14 cellular contexts compared by ENCODE assay signal in the genomic region with DNA sequence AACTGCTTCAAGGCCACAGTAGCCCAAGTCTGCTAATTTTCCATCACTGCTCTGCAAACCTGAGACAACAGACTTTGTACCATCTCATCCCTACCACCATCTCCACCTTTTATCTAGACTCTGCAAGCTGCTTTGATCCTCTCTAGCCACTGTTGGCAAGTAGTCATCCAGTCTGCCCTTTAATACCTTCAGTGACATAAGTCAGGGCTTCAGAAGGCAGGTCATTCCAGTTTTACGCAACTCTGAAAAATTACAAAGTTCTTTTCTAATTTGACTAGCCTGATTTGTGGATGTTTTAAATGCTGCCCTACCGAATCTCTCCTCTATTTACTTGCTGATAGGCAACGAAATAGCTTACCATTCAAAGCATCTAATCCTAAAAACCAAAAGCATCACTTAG. TPM values are rescaled to one million over a fixed set of nuclear protein-coding genes. Genes with fewer than 3 reads are reported as not detected.
DNase-seq lines count a peak whose midpoint lies in the region; ATAC-seq and TF ChIP-seq lines count a peak whose summit lies in the region.
"Had no signal": no experiment of that assay in that cellular context is flagged by ENCODE, and none has a peak within 500 bp of the region (broad histone marks: within the 10 kb centered on the region; RNA-seq: fewer than 3 reads in every experiment).

No MANE protein-coding gene starts in this region.

- DNase-seq in Calu3 (no peak), WTC11 (ENCODE audit: low spot score) (no peak), retinal pigment epithelial cell (ENCODE audit: low read depth) (no peak), NCI-H1105 treated with DMSO at 0.1 percent for 48 hours (lab: John Stamatoyannopoulos, UW) (no peak), GM03348 (ENCODE audit: low spot score) (no peak)
- DNase-seq: body of pancreas, islet precursor cell, occipital lobe, thyroid gland had no signal

- no peaks in the 10 kb centered on the region for H3K9me3 Mint-ChIP-seq in Calu3 (ENCODE audit: low read depth, unreplicated experiment)
- H3K9me3 Mint-ChIP-seq in WTC11, result no peaks in the 10 kb centered on the region

- no peak overlapping the region for H3K27ac ChIP-seq in iPS-18a (ENCODE audit: low read length)
- H3K27ac ChIP-seq: body of pancreas, RWPE1 had no signal

- peak overlapping the region; percentile 19 for H3K4me3 ChIP-seq in iPS-18a (ENCODE audit: low read length)
- peak overlapping the region; percentile 3 for H3K4me3 ChIP-seq in retinal pigment epithelial cell (ENCODE audit: low read length)
- H3K4me3 ChIP-seq: body of pancreas, K562, thyroid gland had no signal

- no peaks in the 10 kb centered on the region for H3K9me3 ChIP-seq in iPS-18a (ENCODE audit: control insufficient read depth, low read depth, low read length)
- H3K9me3 ChIP-seq: body of pancreas, thyroid gland had no signal

- POLR2A ChIA-PET in WTC11 (lab: Charles Lee), result interaction anchor here (1.2 kb wide), 1 partner anchor 204 kb away, joined by 4 read pairs; no protein-coding TSS in a partner anchor

- TF ChIP-seq CTCF in Calu3 (IDR thresholded peaks at IDR 0.05; ENCODE audit: unreplicated experiment) (no peak), WTC11 (IDR thresholded peaks at IDR 0.05) (no peak), retinal pigment epithelial cell (conservative IDR thresholded peaks at IDR 0.05; ENCODE audit: low read depth, low read length) (no peak)

- peaks cover 26% of the 10 kb centered on the region for H3K36me3 Mint-ChIP-seq in Calu3 (ENCODE audit: insufficient read depth, unreplicated experiment)
- H3K36me3 Mint-ChIP-seq in WTC11, result peaks cover 15% of the 10 kb centered on the region

- CTCF ChIA-PET in Calu3 (lab: Charles Lee), result no interaction called here
- CTCF ChIA-PET in WTC11 (lab: Charles Lee), result interaction anchor here (1.2 to 1.5 kb wide), 2 partner anchors 13 to 17 kb away, joined by 3 to 9 read pairs; no protein-coding TSS in a partner anchor

- H3K27ac Mint-ChIP-seq in Calu3 (ENCODE audit: unreplicated experiment), result no peak overlapping the region
- H3K27ac Mint-ChIP-seq in WTC11, result peak overlapping the region; percentile 43; the same call in 1 of the 2 replicates

- H3K27me3 ChIP-seq in iPS-18a (ENCODE audit: control insufficient read depth, insufficient read depth, low read length), result no peaks in the 10 kb centered on the region
- H3K27me3 ChIP-seq: body of pancreas, thyroid gland had no signal

- intact Hi-C loops in Calu3 (cut with micrococcal nuclease; ENCODE audit: unreplicated experiment), result loop anchor here (2.0 kb wide), 1 partner anchor 27 kb away; no protein-coding TSS in a partner anchor

- ATAC-seq in WTC11 (no peak), GM18858 (IDR thresholded peaks at IDR 0.05; ENCODE audit: unreplicated experiment) (no peak), GM19328 (IDR thresholded peaks at IDR 0.05; ENCODE audit: unreplicated experiment) (no peak)
- ATAC-seq: body of pancreas, K562 had no signal

- peaks cover 26% of the 10 kb centered on the region for H3K4me1 ChIP-seq in iPS-18a (ENCODE audit: control insufficient read depth, low read depth, low read length)

- H3K9ac ChIP-seq in iPS-18a (ENCODE audit: low read length), result no peak overlapping the region

- no peaks in the 10 kb centered on the region for H3K27me3 Mint-ChIP-seq in Calu3 (ENCODE audit: unreplicated experiment)
- no peaks in the 10 kb centered on the region for H3K27me3 Mint-ChIP-seq in WTC11 (ENCODE audit: low read depth)

- H3K4me1 Mint-ChIP-seq in Calu3 (ENCODE audit: low read depth, unreplicated experiment) (peaks cover 10% of the 10 kb centered on the region), WTC11 (peaks cover 50% of the 10 kb centered on the region)

- H3K4me3 Mint-ChIP-seq in Calu3 (ENCODE audit: low read depth, unreplicated experiment) (peak overlapping the region; percentile 30), WTC11 (no peak overlapping the region; the same call in 1 of the 2 replicates)

- peaks cover 18% of the 10 kb centered on the region for H3K36me3 ChIP-seq in iPS-18a (ENCODE audit: control insufficient read depth, low read depth, low read length)
- H3K36me3 ChIP-seq: thyroid gland had no signal

- no TSS peak for BruUV-seq in Calu3 (replicated peaks; lab: Mats Ljungman, UMichigan)

TF ChIP-seq in WTC11, 78 proteins besides CTCF, POLR2A, EP300 and RAD21:
- no peak for TF ChIP-seq NR2C2 (CRISPR knock-in tag; IDR thresholded peaks at IDR 0.05)
- no peak for TF ChIP-seq NR1H2 (CRISPR knock-in tag; IDR thresholded peaks at IDR 0.05)
- TF ChIP-seq CREM (CRISPR knock-in tag; IDR thresholded peaks at IDR 0.05), result no peak
- no peak for TF ChIP-seq ATF1 (CRISPR knock-in tag; IDR thresholded peaks at IDR 0.05)
- TF ChIP-seq SOX15 (CRISPR knock-in tag; IDR thresholded peaks at IDR 0.05), result no peak
- TF ChIP-seq, protein P1, sequence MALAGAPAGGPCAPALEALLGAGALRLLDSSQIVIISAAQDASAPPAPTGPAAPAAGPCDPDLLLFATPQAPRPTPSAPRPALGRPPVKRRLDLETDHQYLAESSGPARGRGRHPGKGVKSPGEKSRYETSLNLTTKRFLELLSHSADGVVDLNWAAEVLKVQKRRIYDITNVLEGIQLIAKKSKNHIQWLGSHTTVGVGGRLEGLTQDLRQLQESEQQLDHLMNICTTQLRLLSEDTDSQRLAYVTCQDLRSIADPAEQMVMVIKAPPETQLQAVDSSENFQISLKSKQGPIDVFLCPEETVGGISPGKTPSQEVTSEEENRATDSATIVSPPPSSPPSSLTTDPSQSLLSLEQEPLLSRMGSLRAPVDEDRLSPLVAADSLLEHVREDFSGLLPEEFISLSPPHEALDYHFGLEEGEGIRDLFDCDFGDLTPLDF (CRISPR knock-in tag; IDR thresholded peaks at IDR 0.05), result no peak

RNA-seq across cellular contexts. Expression of a gene that starts 2.8 kb away (rescaled TPM):
- total RNA-seq in Calu3 (2022) (21.0 and 21.6 TPM in 2 replicates), WTC11 (2021) (87.8 to 97.7 TPM (median 92.8 TPM) in 3 replicates)
